ENCODE assay signal across 10 cellular contexts in the genomic region with DNA sequence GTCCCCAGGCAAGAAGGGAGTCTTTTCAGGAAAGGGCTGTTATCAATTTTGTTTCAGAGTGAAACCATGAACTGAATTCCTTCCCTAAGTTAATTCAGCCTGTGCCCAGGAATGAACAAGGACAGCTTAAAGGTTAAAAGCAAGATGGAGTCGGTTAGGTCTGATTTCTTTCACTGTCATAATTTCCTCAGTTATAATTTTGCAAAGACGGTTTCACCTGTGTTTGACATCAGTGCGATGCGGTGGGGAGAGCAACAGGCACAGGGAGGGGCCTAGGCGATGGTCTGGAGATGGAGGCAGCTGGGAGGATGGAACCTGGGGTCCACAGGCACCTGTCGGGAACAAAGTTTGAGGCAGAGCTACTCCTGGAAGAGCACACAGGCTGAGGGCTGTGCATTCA. TPM values are rescaled to one million over a fixed set of nuclear protein-coding genes. Genes with fewer than 3 reads are reported as not detected.
A peak's percentile ranks its signal among the peaks of the same experiment; 100 is the strongest.
DNase-seq lines count a peak whose midpoint lies in the region; ATAC-seq and TF ChIP-seq lines count a peak whose summit lies in the region.
"Had no signal": no experiment of that assay in that cellular context is flagged by ENCODE, and none has a peak within 500 bp of the region (broad histone marks: within the 10 kb centered on the region; RNA-seq: fewer than 3 reads in every experiment).

No MANE protein-coding gene starts in this region.

- H3K9me3 ChIP-seq in ES-I3 (ENCODE audit: control insufficient read depth, insufficient read depth, low read length) (no peaks in the 10 kb centered on the region), RWPE2 (ENCODE audit: severe bottlenecking) (no peaks in the 10 kb centered on the region), esophagus squamous epithelium (no peaks in the 10 kb centered on the region), psoas muscle (no peaks in the 10 kb centered on the region)

- H3K9ac ChIP-seq in ES-I3 (ENCODE audit: low read depth, low read length) = peak overlapping the region; percentile 98; the same call in 1 of the 2 replicates

- intact Hi-C loops in esophagus squamous epithelium (cut with DNase I) = no loop called here
- intact Hi-C loops in psoas muscle (cut with DNase I) = no loop called here

- TF ChIP-seq CTCF in RWPE2 (IDR thresholded peaks at IDR 0.05; ENCODE audit: poor library complexity, severe bottlenecking) = no peak
- TF ChIP-seq CTCF in esophagus squamous epithelium (IDR thresholded peaks at IDR 0.05) = no peak
- no peak for TF ChIP-seq CTCF in psoas muscle (IDR thresholded peaks at IDR 0.05)

- peak overlapping the region; percentile 68 for H3K4me3 ChIP-seq in RWPE2 (ENCODE audit: severe bottlenecking)
- peak overlapping the region; percentile 70 to 97 (median 86) for H3K4me3 ChIP-seq in esophagus squamous epithelium
- peak overlapping the region; percentile 92 for H3K4me3 ChIP-seq in psoas muscle

- DNase-seq in RWPE2 (ENCODE audit: low spot score) = no peak
- DNase-seq in esophagus squamous epithelium (lab: John Stamatoyannopoulos, UW) = no peak
- no peak for DNase-seq in psoas muscle
- no peak for DNase-seq in NCI-H1417 (lab: John Stamatoyannopoulos, UW)
- DNase-seq in SKM-1 (lab: John Stamatoyannopoulos, UW; ENCODE audit: unreplicated experiment) = no peak
- no peak for DNase-seq in GM19240 (ENCODE audit: insufficient read length, low spot score)
- no peak for DNase-seq in hepatic stellate cell (ENCODE audit: low spot score)
- DNase-seq: NCI-H2171; stimulated activated CD4-positive, alpha-beta T cell treated with anti-CD3 and anti-CD28 coated beads, Interleukin-4, amount 100 ng/mL, for 1 hour had no signal

- ATAC-seq in RWPE2 (ENCODE audit: low read depth) (no peak), psoas muscle (no peak)

- H3K4me1 ChIP-seq in ES-I3 (ENCODE audit: insufficient read depth, low read length) = peaks cover 13% of the 10 kb centered on the region
- H3K4me1 ChIP-seq in RWPE2 (ENCODE audit: insufficient read depth, poor library complexity, severe bottlenecking) = no peaks in the 10 kb centered on the region
- H3K4me1 ChIP-seq in esophagus squamous epithelium = peaks cover 5 to 50% (median 13%) of the 10 kb centered on the region in 3 donors
- H3K4me1 ChIP-seq in psoas muscle = peaks cover 12% of the 10 kb centered on the region

- H3K36me3 ChIP-seq in ES-I3 (ENCODE audit: insufficient read depth, low read length) (no peaks in the 10 kb centered on the region), RWPE2 (ENCODE audit: low read depth) (peaks cover 21% of the 10 kb centered on the region), esophagus squamous epithelium (peaks cover 0 to 17% (median 0%) of the 10 kb centered on the region in 3 donors), psoas muscle (ENCODE audit: insufficient read depth in 1 of 2, low read depth in 1 of 2) (peaks cover 0 to 17% of the 10 kb centered on the region in 2 donors)

- WGBS in esophagus squamous epithelium, 2 donors = 61 to 75% methylated on average over 6 of the region's 6 CpGs
- WGBS in psoas muscle, 3 donors = 78 to 82% (median 80%) methylated on average over 6 of the region's 6 CpGs

- H3K27ac ChIP-seq in RWPE2 (ENCODE audit: poor library complexity, severe bottlenecking) (peak overlapping the region; percentile 32), esophagus squamous epithelium (peak overlapping the region in 3 of 4 donors; percentile 79 to 91 (median 90)), psoas muscle (peak overlapping the region; percentile 86)

- no peak for TF ChIP-seq POLR2A in esophagus squamous epithelium (IDR thresholded peaks at IDR 0.05)

- H3K27me3 ChIP-seq in RWPE2 (ENCODE audit: insufficient read depth, poor library complexity, severe bottlenecking) = no peaks in the 10 kb centered on the region
- H3K27me3 ChIP-seq in esophagus squamous epithelium = no peaks in the 10 kb centered on the region
- H3K27me3 ChIP-seq in psoas muscle (ENCODE audit: insufficient read depth in 3 of 3, low read length in 2 of 3) = no peaks in the 10 kb centered on the region

RNA-seq across cellular contexts. Expression of a gene that starts 5.9 kb away (rescaled TPM):
- total RNA-seq in esophagus squamous epithelium (10 to 100 TPM in 2 of 4 donors, 1 to 10 TPM in 2; 5.2 to 15.3 (median 12.3) TPM), psoas muscle (1 to 10 TPM; 1.2 to 4.1 (median 2.4) TPM)
- polyA plus RNA-seq in psoas muscle = 1 to 10 TPM; 1.8 to 6.1 (median 3.5) TPM

RNA-seq across cellular contexts. Expression of a gene that starts 9.5 kb away (rescaled TPM):
- total RNA-seq in esophagus squamous epithelium (10 to 100 TPM in 2 of 4 donors, 1 to 10 TPM in 2; 5.3 to 25.0 (median 13.3) TPM), psoas muscle (1 to 10 TPM; 3.9 to 7.9 (median 5.9) TPM)
- 1 to 10 TPM; 1.4 to 7.0 (median 3.9) TPM for polyA plus RNA-seq in psoas muscle

RNA-seq across cellular contexts. Expression of a gene that starts 29.1 kb away (rescaled TPM):
- total RNA-seq in esophagus squamous epithelium (10 to 100 TPM; 13.2 to 27.5 (median 16.3) TPM), psoas muscle (10 to 100 TPM; 14.0 to 15.3 (median 14.9) TPM)
- 10 to 100 TPM in 1 of 3 donors, 1 to 10 TPM in 2; 2.5 to 11.2 (median 4.6) TPM for polyA plus RNA-seq in psoas muscle

RNA-seq across cellular contexts. Expression of a gene that starts 51.1 kb away (rescaled TPM):
- total RNA-seq in esophagus squamous epithelium = 10 to 100 TPM in 3 of 4 donors, 1 to 10 TPM in 1; 8.1 to 30.5 (median 22.0) TPM
- 10 to 100 TPM; 10.9 to 14.1 (median 12.1) TPM for total RNA-seq in psoas muscle
- 10 to 100 TPM in 1 of 3 donors, 1 to 10 TPM in 2; 7.1 to 10.5 (median 8.6) TPM for polyA plus RNA-seq in psoas muscle

Comparison
In these comparisons a context has a peak if more than half of its experiments do, and no peak if none do; other contexts are left out.
1. H3K27ac ChIP-seq: peak in every context shown above with its lines; median percentile 90 in esophagus squamous epithelium; 86 in psoas muscle; 32 in RWPE2.